9 cellular contexts compared by ENCODE assay signal in genomic region chr20:61252601-61253263, GRCh38. TPM values are rescaled to one million over a fixed set of nuclear protein-coding genes. Genes with fewer than 3 reads are reported as not detected.
DNase-seq lines count a peak whose midpoint lies in the region; FAIRE-seq and TF ChIP-seq lines count a peak whose summit lies in the region.
"Had no signal": no experiment of that assay in that cellular context is flagged by ENCODE, and none has a peak within 500 bp of the region (broad histone marks: within the 10 kb centered on the region; RNA-seq: fewer than 3 reads in every experiment).

No MANE protein-coding gene starts in this region.

- H3K9me3 ChIP-seq in AG04450 (ENCODE audit: control insufficient read depth, insufficient read depth, low read length) (no peaks in the 10 kb centered on the region), endothelial cell of umbilical vein (replicated peaks; ENCODE audit: control insufficient read depth, insufficient read depth, low read length) (no peaks in the 10 kb centered on the region), mesodermal cell (ENCODE audit: control insufficient read depth, low read length) (no peaks in the 10 kb centered on the region), SJCRH30 (replicated peaks) (no peaks in the 10 kb centered on the region)

- H3K79me2 ChIP-seq in endothelial cell of umbilical vein (ENCODE audit: control insufficient read depth, insufficient read depth, low read length), result no peaks in the 10 kb centered on the region

- WGBS in mesodermal cell (ENCODE audit: insufficient coverage in 2 of 2), 2 experiments, result 0% methylated on average over 51 to 61 of the region's 87 CpGs

- DNase-seq in AG04450 (ENCODE audit: low read depth, low spot score) (no peak), HTR-8/SVneo (ENCODE audit: insufficient read length, low spot score) (peak; percentile 55), endothelial cell of umbilical vein (ENCODE audit: low read depth, low spot score) (no peak), CD14-positive monocyte (ENCODE audit: low spot score) (no peak), SJCRH30 (no peak), NCI-H2107 treated with DMSO at 0.1 percent for 48 hours (lab: John Stamatoyannopoulos, UW; ENCODE audit: unreplicated experiment) (no peak), NCI-H2029 treated with DMSO at 0.1 percent for 48 hours (lab: John Stamatoyannopoulos, UW) (no peak)
- DNase-seq: T-cell had no signal

- CTCF ChIA-PET in AG04450 (lab: Charles Lee), result interaction anchor here (0.8 to 7.6 kb wide), 7 partner anchors 10 to 1043 kb away, joined by 3 to 63 read pairs (median 5); no protein-coding TSS in a partner anchor
- CTCF ChIA-PET in endothelial cell of umbilical vein (lab: Charles Lee), result interaction anchor here (1.6 kb wide), 1 partner anchor 67 kb away, joined by 5 read pairs; no protein-coding TSS in a partner anchor

- dilution Hi-C loops in endothelial cell of umbilical vein (cut with MboI; ENCODE audit: extremely low pct_ligation_motif_present, low sequenced_read_pairs), result no loop called here

- no peak overlapping the region for H3K4me2 ChIP-seq in endothelial cell of umbilical vein (ENCODE audit: insufficient read depth, low read length)

- H3K4me1 Mint-ChIP-seq in CD14-positive monocyte, result no peaks in the 10 kb centered on the region

- no peak for TF ChIP-seq CTCF in AG04450 (IDR thresholded peaks at IDR 0.05; ENCODE audit: low read depth, low read length)
- no peak for TF ChIP-seq CTCF in endothelial cell of umbilical vein (IDR thresholded peaks at IDR 0.05; ENCODE audit: extremely low read depth in 1 of 2, insufficient read depth in 1 of 2, low read depth in 1 of 2, low read length in 2 of 2)
- no peak for TF ChIP-seq CTCF in CD14-positive monocyte (IDR thresholded peaks at IDR 0.05)

- no peaks in the 10 kb centered on the region for H3K36me3 Mint-ChIP-seq in CD14-positive monocyte
- H3K36me3 Mint-ChIP-seq: T-cell had no signal

- H3K4me3 ChIP-seq in AG04450 (ENCODE audit: low read depth, low read length), result peak overlapping the region; percentile 65
- H3K4me3 ChIP-seq in endothelial cell of umbilical vein (replicated peaks in 1 of 3; ENCODE audit: insufficient read depth in 1 of 3, low read depth in 1 of 3, low read length in 3 of 3), result no peak overlapping the region
- peak overlapping the region; percentile 40 for H3K4me3 ChIP-seq in mesodermal cell (ENCODE audit: extremely low read depth, insufficient read depth, low read length, poor library complexity, severe bottlenecking)
- no peak overlapping the region for H3K4me3 ChIP-seq in SJCRH30

- H3K9me1 ChIP-seq in endothelial cell of umbilical vein (replicated peaks; ENCODE audit: control insufficient read depth, extremely low read depth, insufficient read depth, low read length), result no peaks in the 10 kb centered on the region

- H3K9me3 Mint-ChIP-seq in CD14-positive monocyte, result peaks cover 0 to 9% (median 5%) of the 10 kb centered on the region in 7 donors
- H3K9me3 Mint-ChIP-seq: T-cell had no signal

- H3K36me3 ChIP-seq in endothelial cell of umbilical vein (ENCODE audit: control insufficient read depth in 2 of 2, extremely low read depth in 1 of 2, insufficient read depth in 2 of 2, low read length in 2 of 2) (no peaks in the 10 kb centered on the region), mesodermal cell (ENCODE audit: control insufficient read depth, insufficient read depth, low read length) (no peaks in the 10 kb centered on the region), SJCRH30 (no peaks in the 10 kb centered on the region)

- peaks cover 57 to 73% (median 62%) of the 10 kb centered on the region in 3 donors for H3K27me3 Mint-ChIP-seq in CD14-positive monocyte (ENCODE audit: low read depth in 3 of 3)

- H4K20me1 ChIP-seq in endothelial cell of umbilical vein (replicated peaks; ENCODE audit: control insufficient read depth, extremely low read depth, insufficient read depth, low read length), result no peaks in the 10 kb centered on the region

- no peaks in the 10 kb centered on the region for H3K4me1 ChIP-seq in endothelial cell of umbilical vein (ENCODE audit: control insufficient read depth, extremely low read depth, insufficient read depth, low read length)
- H3K4me1 ChIP-seq in mesodermal cell (ENCODE audit: control insufficient read depth, insufficient read depth, low read length, poor library complexity, severe bottlenecking), result peaks cover 14% of the 10 kb centered on the region
- no peaks in the 10 kb centered on the region for H3K4me1 ChIP-seq in SJCRH30

- H3K27me3 ChIP-seq in AG04450 (ENCODE audit: control insufficient read depth, insufficient read depth, low read length) (peaks cover 25% of the 10 kb centered on the region), endothelial cell of umbilical vein (ENCODE audit: control insufficient read depth in 2 of 2, insufficient read depth in 2 of 2, low read length in 2 of 2) (peaks cover 22 to 35% of the 10 kb centered on the region in 2 experiments), SJCRH30 (peaks cover 37% of the 10 kb centered on the region)

- POLR2A ChIA-PET in AG04450 (lab: Yijun Ruan, JAX) (interaction anchor here (0.7 kb wide), 1 partner anchor 67 kb away, joined by 3 read pairs; no protein-coding TSS in a partner anchor), endothelial cell of umbilical vein (lab: Charles Lee) (no interaction called here)

- no peak overlapping the region for H2AFZ ChIP-seq in endothelial cell of umbilical vein (ENCODE audit: low read depth, low read length)

- H3K27ac ChIP-seq in AG04450 (ENCODE audit: low read depth, low read length) (no peak overlapping the region), endothelial cell of umbilical vein (ENCODE audit: insufficient read depth, low read depth, low read length) (no peak overlapping the region), mesodermal cell (ENCODE audit: low read depth, low read length, severe bottlenecking) (no peak overlapping the region), SJCRH30 (no peak overlapping the region)

- FAIRE-seq in HTR-8/SVneo (lab: Jason Lieb, UNC), result peak; percentile 23
- FAIRE-seq in endothelial cell of umbilical vein (lab: Jason Lieb, UNC), result no peak

- intact Hi-C loops in endothelial cell of umbilical vein (cut with micrococcal nuclease) (no loop called here), CD14-positive monocyte (cut with micrococcal nuclease) (no loop called here)

- BruUV-seq in endothelial cell of umbilical vein (replicated peaks; lab: Mats Ljungman, UMichigan), result no TSS peak

- TF ChIP-seq POLR2A in endothelial cell of umbilical vein (IDR thresholded peaks at IDR 0.05; ENCODE audit: low read depth, low read length), result no peak

- H3K4me3 Mint-ChIP-seq in CD14-positive monocyte, result no peak overlapping the region

- H3K9ac ChIP-seq in endothelial cell of umbilical vein (replicated peaks; ENCODE audit: extremely low read depth, insufficient read depth, low read length), result no peak overlapping the region

- no peak overlapping the region for H3K27ac Mint-ChIP-seq in CD14-positive monocyte
- H3K27ac Mint-ChIP-seq: T-cell had no signal

TF ChIP-seq in endothelial cell of umbilical vein, 7 proteins besides CTCF, POLR2A, EP300 and RAD21:
- TF ChIP-seq FOS (IDR thresholded peaks at IDR 0.05; ENCODE audit: borderline replicate concordance, insufficient read depth, low read length) (no peak), GATA2 (IDR thresholded peaks at IDR 0.05; ENCODE audit: insufficient read depth, insufficient read length, low read depth, low read length) (no peak), JUN (IDR thresholded peaks at IDR 0.05; ENCODE audit: borderline replicate concordance, insufficient read depth, insufficient read length, low read depth) (no peak), MAX (IDR thresholded peaks at IDR 0.05; ENCODE audit: insufficient read depth, insufficient read length) (no peak), POLR2AphosphoS5 (IDR thresholded peaks at IDR 0.05; ENCODE audit: insufficient read depth, low read depth, low read length) (no peak), EZH2 (IDR thresholded peaks at IDR 0.05; ENCODE audit: borderline replicate concordance, low read depth, low read length, severe bottlenecking) (peak; percentile 50)

RNA-seq across cellular contexts. Expression of gene CDH4, which starts 0.7 kb away (rescaled TPM):
- 1.6 and 2.1 TPM in 2 replicates for polyA plus RNA-seq in AG04450 (2011; rRNA removed)
- polyA minus RNA-seq in AG04450 (2011; rRNA and poly(A)+ RNA removed), result 3.6 and 4.5 TPM in 2 replicates
- total RNA-seq in endothelial cell of umbilical vein, result 0.51 and 0.81 TPM in 2 replicates
- polyA plus RNA-seq in endothelial cell of umbilical vein, result 0.17 and 0.18 TPM in 2 replicates
- polyA plus RNA-seq in endothelial cell of umbilical vein (2011; cell fraction: cytosol; rRNA removed), result 0.10 and 0.16 TPM in 2 replicates
- polyA plus RNA-seq in endothelial cell of umbilical vein (2011; cell fraction: nucleus; rRNA removed), result 0.12 and 0.15 TPM in 2 replicates
- 0.08 and 0.25 TPM in 2 replicates for polyA plus RNA-seq in endothelial cell of umbilical vein (2012)
- 0.10 and 0.23 TPM in 2 replicates for polyA minus RNA-seq in endothelial cell of umbilical vein
- polyA minus RNA-seq in endothelial cell of umbilical vein (2011; cell fraction: cytosol; rRNA and poly(A)+ RNA removed), result not detected
- polyA minus RNA-seq in endothelial cell of umbilical vein (2011; cell fraction: nucleus; rRNA and poly(A)+ RNA removed), result 0.05 and 0.19 TPM in 2 replicates
- polyA plus RNA-seq in mesodermal cell (2013, experiment 1 of 2), result 2.6 TPM
- 1.5 TPM for polyA plus RNA-seq in mesodermal cell (2013, experiment 2 of 2)
- not detected for polyA plus RNA-seq in CD14-positive monocyte
- total RNA-seq in SJCRH30 (2014; rRNA removed; shearing (Covaris generic)), result 0.06 TPM in 1 of 2 replicates, not detected in the other

Comparison
In these comparisons a context has a peak if more than half of its experiments do, and no peak if none do; other contexts are left out.
1. H3K4me3 ChIP-seq: peak in AG04450 (single experiment) and mesodermal cell (single experiment); none in endothelial cell of umbilical vein (0 of 3) and SJCRH30 (single experiment).